In genomic region chr20:34542439-34542838, GRCh38 we compare ENCODE assay signal across 16 cellular contexts. TPM values are rescaled to one million over a fixed set of nuclear protein-coding genes. Genes with fewer than 3 reads are reported as not detected.
DNase-seq lines count a peak whose midpoint lies in the region; ATAC-seq and TF ChIP-seq lines count a peak whose summit lies in the region.
"Had no signal": no experiment of that assay in that cellular context is flagged by ENCODE, and none has a peak within 500 bp of the region (broad histone marks: within the 10 kb centered on the region; RNA-seq: fewer than 3 reads in every experiment).

No MANE protein-coding gene starts in this region.

- intact Hi-C loops in left ventricle myocardium inferior (cut with micrococcal nuclease) (no loop called here), heart left ventricle (cut with DNase I) (loop anchor here in 1 of 10 donors (5.0 kb wide), 1 partner anchor 225 kb away; no protein-coding TSS in a partner anchor), spleen (cut with DNase I; ENCODE audit: low total_unique reads) (loop anchor here (5.0 kb wide), 1 partner anchor 165 kb away; no protein-coding TSS in a partner anchor), OCI-LY7 (cut with micrococcal nuclease; ENCODE audit: unreplicated experiment) (no loop called here)
- intact Hi-C loops in CD8-positive, alpha-beta T cell (cut with DNase I, micrococcal nuclease), result no loop called here

- H3K9me3 ChIP-seq in left ventricle myocardium inferior (replicated peaks) (no peaks in the 10 kb centered on the region), heart left ventricle (no peaks in the 10 kb centered on the region), spleen (no peaks in the 10 kb centered on the region), OCI-LY7 (ENCODE audit: low read length) (no peaks in the 10 kb centered on the region)
- no peaks in the 10 kb centered on the region for H3K9me3 ChIP-seq in CD8-positive, alpha-beta T cell (ENCODE audit: low read length)
- H3K9me3 ChIP-seq: A549, BE2C had no signal

- H3K4me2 ChIP-seq in OCI-LY7 (ENCODE audit: low read length), result no peak overlapping the region
- H3K4me2 ChIP-seq: A549, GM23338 had no signal

- CTCF ChIA-PET in CD8-positive, alpha-beta T cell (lab: Charles Lee), result interaction anchor here (0.7 kb wide), 1 partner anchor 142 kb away, joined by 4 read pairs; no protein-coding TSS in a partner anchor
- CTCF ChIA-PET in OCI-LY7 (lab: Charles Lee; ENCODE audit: unreplicated experiment), result no interaction called here

- H3K9me3 Mint-ChIP-seq in CD8-positive, alpha-beta T cell, result no peaks in the 10 kb centered on the region
- no peaks in the 10 kb centered on the region for H3K9me3 Mint-ChIP-seq in activated T-helper 17 cell treated with anti-CD3 and anti-CD28 coated beads, Interleukin-2, amount 50 U/mL, for 72 hours

- no peak for ATAC-seq in heart left ventricle
- ATAC-seq in CD8-positive, alpha-beta T cell, result no peak
- no peak for ATAC-seq in activated T-helper 17 cell treated with anti-CD3 and anti-CD28 coated beads, Interleukin-2, amount 50 U/mL, for 72 hours (replicated peaks)
- ATAC-seq in HG03095 (IDR thresholded peaks at IDR 0.05; ENCODE audit: unreplicated experiment), result no peak
- ATAC-seq: A549, GM23338 had no signal

- H3K9me2 ChIP-seq in OCI-LY7 (ENCODE audit: insufficient read depth, low read length), result no peaks in the 10 kb centered on the region

- H3K4me1 ChIP-seq in left ventricle myocardium inferior (peaks cover 40% of the 10 kb centered on the region), heart left ventricle (peaks cover 0 to 23% (median 7%) of the 10 kb centered on the region in 12 donors), spleen (peaks cover 6 to 51% (median 30%) of the 10 kb centered on the region in 6 donors), OCI-LY7 (ENCODE audit: insufficient read depth, low read length, poor library complexity, severe bottlenecking) (no peaks in the 10 kb centered on the region)
- no peaks in the 10 kb centered on the region for H3K4me1 ChIP-seq in CD8-positive, alpha-beta T cell (ENCODE audit: insufficient read depth, low read length)
- H3K4me1 ChIP-seq: A549, BE2C had no signal

- TF ChIP-seq CTCF in left ventricle myocardium inferior (IDR thresholded peaks at IDR 0.05; ENCODE audit: borderline replicate concordance) (no peak), heart left ventricle (IDR thresholded peaks at IDR 0.05) (no peak), spleen (IDR thresholded peaks at IDR 0.05 in 8 of 11, conservative IDR thresholded peaks at IDR 0.05 in 3 of 11) (no peak), OCI-LY7 (conservative IDR thresholded peaks at IDR 0.05; ENCODE audit: low read length) (no peak)
- no peak for TF ChIP-seq CTCF in CD8-positive, alpha-beta T cell (IDR thresholded peaks at IDR 0.05)

- H3K27me3 ChIP-seq in left ventricle myocardium inferior (ENCODE audit: low read depth) (no peaks in the 10 kb centered on the region), heart left ventricle (no peaks in the 10 kb centered on the region), spleen (replicated peaks in 1 of 7) (no peaks in the 10 kb centered on the region)
- no peaks in the 10 kb centered on the region for H3K27me3 ChIP-seq in CD8-positive, alpha-beta T cell (ENCODE audit: insufficient read depth, low read length)
- H3K27me3 ChIP-seq: BE2C had no signal

- DNase-seq in left ventricle myocardium inferior (no peak), heart left ventricle (no peak), spleen (no peak), SIG-M5 treated with dmso at 0.1 percent for 504 hours (lab: John Stamatoyannopoulos, UW; ENCODE audit: unreplicated experiment) (no peak), OCI-LY7 (ENCODE audit: low spot score) (no peak)
- no peak for DNase-seq in CD8-positive, alpha-beta T cell
- DNase-seq: BE2C, DMS79 treated with DMSO at 0.1 percent for 48 hours, EL, H7, IMR-90 had no signal

- H4K20me1 ChIP-seq in OCI-LY7 (ENCODE audit: insufficient read depth, low read length), result no peaks in the 10 kb centered on the region

- no peak for TF ChIP-seq POLR2A in heart left ventricle (IDR thresholded peaks at IDR 0.05)
- no peak for TF ChIP-seq POLR2A in spleen (IDR thresholded peaks at IDR 0.05)

- H3K36me3 Mint-ChIP-seq in CD8-positive, alpha-beta T cell, result peaks cover 41% of the 10 kb centered on the region
- H3K36me3 Mint-ChIP-seq in activated T-helper 17 cell treated with anti-CD3 and anti-CD28 coated beads, Interleukin-2, amount 50 U/mL, for 72 hours (ENCODE audit: low read depth), result peaks cover 28% of the 10 kb centered on the region

- no peak overlapping the region for H2AFZ ChIP-seq in OCI-LY7 (ENCODE audit: low read length)
- H2AFZ ChIP-seq: GM23338 had no signal

- H3K36me3 ChIP-seq in left ventricle myocardium inferior, result peaks cover 35% of the 10 kb centered on the region
- peaks cover 0 to 50% (median 42%) of the 10 kb centered on the region in 9 donors for H3K36me3 ChIP-seq in heart left ventricle
- peaks cover 5% of the 10 kb centered on the region for H3K36me3 ChIP-seq in CD8-positive, alpha-beta T cell (ENCODE audit: insufficient read depth, low read length)
- peaks cover 0 to 51% (median 25%) of the 10 kb centered on the region in 6 donors for H3K36me3 ChIP-seq in spleen
- peaks cover 22% of the 10 kb centered on the region; the same call in 1 of the 2 replicates for H3K36me3 ChIP-seq in OCI-LY7 (ENCODE audit: insufficient read depth, low read length)

- H3K79me2 ChIP-seq in OCI-LY7 (ENCODE audit: insufficient read depth, low read depth, low read length), result no peaks in the 10 kb centered on the region

- POLR2A ChIA-PET in CD8-positive, alpha-beta T cell (lab: Charles Lee), result no interaction called here
- POLR2A ChIA-PET in OCI-LY7 (lab: Charles Lee), result interaction anchor here (0.7 kb wide), 1 partner anchor 232 kb away, joined by 3 read pairs; no protein-coding TSS in a partner anchor

- H3K4me3 Mint-ChIP-seq in CD8-positive, alpha-beta T cell, result no peak overlapping the region
- peak overlapping the region; percentile 72 for H3K4me3 Mint-ChIP-seq in activated T-helper 17 cell treated with anti-CD3 and anti-CD28 coated beads, Interleukin-2, amount 50 U/mL, for 72 hours
- H3K4me3 Mint-ChIP-seq: GM23338 had no signal

- BruUV-seq in OCI-LY7 (replicated peaks; lab: Mats Ljungman, UMichigan), result no TSS peak

- H3K4me1 Mint-ChIP-seq in CD8-positive, alpha-beta T cell (ENCODE audit: low read depth), result peaks cover 22% of the 10 kb centered on the region
- H3K4me1 Mint-ChIP-seq in activated T-helper 17 cell treated with anti-CD3 and anti-CD28 coated beads, Interleukin-2, amount 50 U/mL, for 72 hours, result peaks cover 22% of the 10 kb centered on the region

- WGBS in heart left ventricle, 4 donors, result 96 to 98% (median 97%) methylated on average over 6 of the region's 6 CpGs
- 86 to 93% (median 91%) methylated on average over 6 of the region's 6 CpGs for WGBS in spleen, 5 donors

- no peaks in the 10 kb centered on the region for H3K27me3 Mint-ChIP-seq in CD8-positive, alpha-beta T cell (ENCODE audit: low read depth)
- no peaks in the 10 kb centered on the region for H3K27me3 Mint-ChIP-seq in activated T-helper 17 cell treated with anti-CD3 and anti-CD28 coated beads, Interleukin-2, amount 50 U/mL, for 72 hours

- no peak overlapping the region for H3K4me3 ChIP-seq in left ventricle myocardium inferior
- H3K4me3 ChIP-seq in heart left ventricle, result no peak overlapping the region
- H3K4me3 ChIP-seq in CD8-positive, alpha-beta T cell (ENCODE audit: low read depth, low read length), result no peak overlapping the region
- H3K4me3 ChIP-seq in spleen, result no peak overlapping the region
- H3K4me3 ChIP-seq in OCI-LY7 (ENCODE audit: low read depth, low read length, poor library complexity, severe bottlenecking), result no peak overlapping the region
- H3K4me3 ChIP-seq: A549, GM23338 had no signal

- H3K27ac ChIP-seq in left ventricle myocardium inferior (replicated peaks) (peak overlapping the region; percentile 53), heart left ventricle (no peak overlapping the region), spleen (peak overlapping the region in 6 of 8 donors; percentile 62 to 80 (median 74)), OCI-LY7 (ENCODE audit: low read depth, low read length, poor library complexity, severe bottlenecking) (no peak overlapping the region)
- H3K27ac ChIP-seq in CD8-positive, alpha-beta T cell (ENCODE audit: low read depth, low read length), result no peak overlapping the region
- H3K27ac ChIP-seq: A549, C4-2B had no signal

- H3K27ac Mint-ChIP-seq in CD8-positive, alpha-beta T cell, result peak overlapping the region; percentile 27
- H3K27ac Mint-ChIP-seq in activated T-helper 17 cell treated with anti-CD3 and anti-CD28 coated beads, Interleukin-2, amount 50 U/mL, for 72 hours, result peak overlapping the region; percentile 97
- H3K27ac Mint-ChIP-seq: GM23338 had no signal

RNA-seq across cellular contexts. Expression of gene MAP1LC3A, which starts 16.1 kb away (rescaled TPM):
- total RNA-seq in left ventricle myocardium inferior, result 110 TPM
- total RNA-seq in heart left ventricle, result 100 to 1,000 TPM in 3 of 9 donors, 10 to 100 TPM in 6; 54.0 to 212 (median 88.6) TPM
- polyA plus RNA-seq in heart left ventricle, result 100 to 1,000 TPM in 1 of 2 donors, 10 to 100 TPM in 1; 42.8 to 145 TPM
- 10 to 100 TPM; 19.4 to 22.4 TPM for total RNA-seq in CD8-positive, alpha-beta T cell
- total RNA-seq in activated T-helper 17 cell treated with anti-CD3 and anti-CD28 coated beads, Interleukin-2, amount 50 U/mL, for 72 hours, result 1 to 10 TPM; 4.5 to 4.6 TPM
- total RNA-seq in spleen, result 10 to 100 TPM; 13.0 to 34.0 (median 26.0) TPM
- 10 to 100 TPM; 47.3 to 56.7 (median 54.2) TPM for polyA plus RNA-seq in spleen
- not detected in 2 replicates for total RNA-seq in OCI-LY7 (2014; rRNA removed; shearing (Covaris generic))
- not detected in 2 replicates for total RNA-seq in OCI-LY7 (2022)

RNA-seq across cellular contexts. Expression of gene DYNLRB1, which starts 26.2 kb away (rescaled TPM):
- total RNA-seq in left ventricle myocardium inferior (166 TPM), heart left ventricle (100 to 1,000 TPM; 129 to 376 (median 145) TPM), spleen (100 to 1,000 TPM in 3 of 7 donors, 10 to 100 TPM in 4; 72.0 to 209 (median 91.9) TPM), OCI-LY7 (2022) (94.2 and 99.8 TPM in 2 replicates)
- polyA plus RNA-seq in heart left ventricle (100 to 1,000 TPM; 200 to 405 TPM), spleen (100 to 1,000 TPM; 151 to 190 (median 166) TPM)
- total RNA-seq in CD8-positive, alpha-beta T cell, result 10 to 100 TPM; 34.9 to 38.0 TPM
- total RNA-seq in activated T-helper 17 cell treated with anti-CD3 and anti-CD28 coated beads, Interleukin-2, amount 50 U/mL, for 72 hours, result 10 to 100 TPM; 72.0 to 85.0 TPM
- 128 and 155 TPM in 2 replicates for total RNA-seq in OCI-LY7 (2014; rRNA removed; shearing (Covaris generic))

Comparison
In these comparisons a context has a peak if more than half of its experiments do, and no peak if none do; other contexts are left out.
1. H3K27ac ChIP-seq: peak in left ventricle myocardium inferior (single experiment) and spleen (6 of 8); none in heart left ventricle (0 of 12), CD8-positive, alpha-beta T cell (single experiment) and OCI-LY7 (single experiment).
2. RNA of gene MAP1LC3A, which starts 16.1 kb away (total RNA-seq): 110 TPM in left ventricle myocardium inferior (single experiment), 54.0 to 212 TPM in heart left ventricle, 13.0 to 34.0 TPM in spleen, 19.4 to 22.4 TPM in CD8-positive, alpha-beta T cell and 4.5 to 4.6 TPM in activated T-helper 17 cell treated with anti-CD3 and anti-CD28 coated beads, Interleukin-2, amount 50 U/mL, for 72 hours; not detected in OCI-LY7; every median in the first group is over 4 times any median in the second.